ENCODE assay signal across 1 cellular context in the genomic region with DNA sequence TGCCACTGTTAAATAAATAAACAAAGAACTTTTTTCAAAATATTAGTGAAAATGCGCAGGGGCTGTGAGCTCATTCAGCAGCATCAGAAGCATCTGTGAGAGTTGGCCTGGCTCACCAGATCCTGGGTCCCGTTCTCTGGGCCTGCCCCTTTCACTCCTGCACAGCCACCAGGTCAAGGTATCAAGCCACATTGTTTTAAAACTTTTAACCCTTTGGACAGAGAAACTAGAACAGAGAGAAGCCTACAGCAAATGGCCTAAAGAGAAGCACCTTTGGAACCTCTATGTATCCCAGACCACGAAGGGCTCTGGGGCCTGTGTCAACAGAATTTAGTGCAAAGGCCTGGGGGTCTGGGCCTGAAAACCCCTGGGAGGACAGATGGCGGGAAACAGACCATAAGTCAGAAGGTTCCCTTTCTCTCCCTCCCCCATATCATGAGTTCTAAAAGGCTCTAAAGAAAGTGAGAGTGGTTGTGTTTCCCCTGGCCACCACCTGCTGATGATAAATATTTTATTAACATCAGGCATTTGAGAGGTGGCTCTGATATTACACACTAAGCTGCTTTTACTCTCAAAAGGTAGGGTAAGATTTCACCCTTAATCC.
TF ChIP-seq lines count a peak whose summit lies in the region.

No MANE protein-coding gene starts in this region.

TF ChIP-seq in K562, 482 proteins besides CTCF, POLR2A, EP300 and RAD21:
- TF ChIP-seq XRCC3 (IDR thresholded peaks at IDR 0.05) (no peak), STAT5B (CRISPR knock-in tag; IDR thresholded peaks at IDR 0.05) (no peak), ZBTB49 (CRISPR knock-in tag; IDR thresholded peaks at IDR 0.05; ENCODE audit: borderline replicate concordance) (no peak), FIP1L1 (IDR thresholded peaks at IDR 0.05; ENCODE audit: low read depth, low read length, poor library complexity, severe bottlenecking) (no peak), SAFB2 (IDR thresholded peaks at IDR 0.05; ENCODE audit: borderline replicate concordance, low read depth, low read length, severe bottlenecking) (no peak), ZNF274 (IDR thresholded peaks at IDR 0.05; ENCODE audit: borderline replicate concordance, low read depth, low read length) (no peak), SIRT6 (IDR thresholded peaks at IDR 0.05; ENCODE audit: low read depth, low read length) (no peak), ZNF668 (CRISPR knock-in tag; IDR thresholded peaks at IDR 0.05) (no peak), CREB5 (CRISPR knock-in tag; IDR thresholded peaks at IDR 0.05) (no peak)
- TF ChIP-seq, protein P1, sequence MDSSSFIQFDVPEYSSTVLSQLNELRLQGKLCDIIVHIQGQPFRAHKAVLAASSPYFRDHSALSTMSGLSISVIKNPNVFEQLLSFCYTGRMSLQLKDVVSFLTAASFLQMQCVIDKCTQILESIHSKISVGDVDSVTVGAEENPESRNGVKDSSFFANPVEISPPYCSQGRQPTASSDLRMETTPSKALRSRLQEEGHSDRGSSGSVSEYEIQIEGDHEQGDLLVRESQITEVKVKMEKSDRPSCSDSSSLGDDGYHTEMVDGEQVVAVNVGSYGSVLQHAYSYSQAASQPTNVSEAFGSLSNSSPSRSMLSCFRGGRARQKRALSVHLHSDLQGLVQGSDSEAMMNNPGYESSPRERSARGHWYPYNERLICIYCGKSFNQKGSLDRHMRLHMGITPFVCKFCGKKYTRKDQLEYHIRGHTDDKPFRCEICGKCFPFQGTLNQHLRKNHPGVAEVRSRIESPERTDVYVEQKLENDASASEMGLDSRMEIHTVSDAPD (CRISPR knock-in tag; IDR thresholded peaks at IDR 0.05): no peak
